In the genomic region with DNA sequence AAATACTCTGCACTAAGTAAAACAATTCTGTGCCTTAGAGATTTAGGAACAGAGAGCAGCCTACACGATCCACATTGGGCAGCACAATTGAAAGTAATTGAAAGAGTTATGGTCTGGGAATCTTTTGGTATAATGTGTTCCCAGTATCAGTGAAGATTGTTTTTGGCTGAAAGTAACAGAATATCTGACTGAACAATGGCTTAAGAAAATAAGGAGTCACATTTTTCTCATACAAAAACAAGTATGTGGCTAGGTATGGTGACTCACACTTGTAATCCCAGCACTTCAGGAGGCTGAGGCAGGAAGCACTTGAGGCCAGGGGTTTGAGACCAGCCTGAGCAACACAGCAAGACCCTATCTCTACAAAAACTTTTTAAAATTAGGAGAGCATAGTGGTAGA, we compare ENCODE assay signal across 17 cellular contexts.
DNase-seq lines count a peak whose midpoint lies in the region; ATAC-seq and TF ChIP-seq lines count a peak whose summit lies in the region.
"Had no signal": no experiment of that assay in that cellular context is flagged by ENCODE, and none has a peak within 500 bp of the region (broad histone marks: within the 10 kb centered on the region; RNA-seq: fewer than 3 reads in every experiment).

No MANE protein-coding gene starts in this region.

- H3K4me1 ChIP-seq in foreskin keratinocyte = no peaks in the 10 kb centered on the region
- H3K4me1 ChIP-seq: BLaER1 had no signal

- TF ChIP-seq CTCF in astrocyte of the spinal cord (IDR thresholded peaks at IDR 0.05; ENCODE audit: low read depth, low read length) = no peak
- no peak for TF ChIP-seq CTCF in foreskin keratinocyte (conservative IDR thresholded peaks at IDR 0.05)

- H3K4me3 ChIP-seq in astrocyte of the spinal cord (ENCODE audit: low read depth, low read length) = no peak overlapping the region
- H3K4me3 ChIP-seq: BLaER1, thyroid gland had no signal

- peak overlapping the region; percentile 35 for H3K27ac ChIP-seq in foreskin keratinocyte
- H3K27ac ChIP-seq: BLaER1, thyroid gland had no signal

- no peaks in the 10 kb centered on the region for H3K27me3 ChIP-seq in foreskin keratinocyte
- H3K27me3 ChIP-seq: BLaER1, thyroid gland had no signal

- ATAC-seq in foreskin keratinocyte = peak; percentile 28
- ATAC-seq in GM21737 (IDR thresholded peaks at IDR 0.05; ENCODE audit: unreplicated experiment) = no peak
- ATAC-seq: HepG2; naive thymus-derived CD4-positive, alpha-beta T cell had no signal

- DNase-seq in HS-27A (ENCODE audit: low read depth) (peak; percentile 22), astrocyte of the spinal cord (ENCODE audit: low read depth, low spot score) (peak; percentile 81), foreskin keratinocyte (peak in 1 of 2 donors; percentile 36), stromal cell of bone marrow (ENCODE audit: low read depth) (peak; percentile 28), AG08396 (ENCODE audit: low spot score) (no peak), HPDE6-E6E7 (ENCODE audit: extremely low spot score) (no peak)
- DNase-seq: activated CD4-positive, alpha-beta memory T cell treated with anti-CD3 and anti-CD28 coated beads for 36 hours; activated T-cell treated with anti-CD3 and anti-CD28 coated beads, Interleukin-2, amount 50 U/mL, for 72 hours; naive thymus-derived CD4-positive, alpha-beta T cell; NCI-H2029; NCI-H524; posterior cingulate gyrus; SHP77 treated with DMSO at 0.1 percent for 48 hours; thyroid gland had no signal

- in situ Hi-C loops in astrocyte of the spinal cord (cut with HindIII; ENCODE audit: low sequenced_read_pairs) = no loop called here

Comparison
In these comparisons a context has a peak if more than half of its experiments do, and no peak if none do; other contexts are left out.
1. DNase-seq: peak in HS-27A (single experiment), astrocyte of the spinal cord (single experiment) and stromal cell of bone marrow (single experiment); none in AG08396 (single experiment) and HPDE6-E6E7 (single experiment).